Comparison of ENCODE assay signal across 9 cellular contexts in genomic region chr1:156004843-156005593, GRCh38.
DNase-seq lines count a peak whose midpoint lies in the region; ATAC-seq and TF ChIP-seq lines count a peak whose summit lies in the region.
"Had no signal": no experiment of that assay in that cellular context is flagged by ENCODE, and none has a peak within 500 bp of the region (broad histone marks: within the 10 kb centered on the region; RNA-seq: fewer than 3 reads in every experiment).

No MANE protein-coding gene starts in this region.

- H3K4me3 Mint-ChIP-seq in memory B cell: no peak overlapping the region

- H3K27me3 Mint-ChIP-seq in memory B cell: no peaks in the 10 kb centered on the region

- TF ChIP-seq POLR2A in GM18505 (IDR thresholded peaks at IDR 0.05; ENCODE audit: borderline replicate concordance, extremely low read depth, insufficient read depth, insufficient read length): no peak

- DNase-seq in stimulated activated CD4-positive, alpha-beta T cell treated with anti-CD3 and anti-CD28 coated beads, Interleukin-4, amount 100 ng/mL, for 24 hours: peak; percentile 16
- no peak for DNase-seq in stimulated activated CD4-positive, alpha-beta T cell treated with anti-CD3 and anti-CD28 coated beads, Interleukin-4, amount 100 ng/mL, for 4 hours
- DNase-seq in activated T-helper 1 cell treated with Interleukin-2 at 50 U/mL for 16 hours (ENCODE audit: low read depth): peak; percentile 5
- DNase-seq in memory B cell (ENCODE audit: low spot score in 2 of 2): no peak
- DNase-seq in posterior cingulate gyrus: no peak
- DNase-seq in retina: no peak
- DNase-seq: NCI-H2081 had no signal

- no peaks in the 10 kb centered on the region for H3K9me3 Mint-ChIP-seq in memory B cell

- H3K4me1 Mint-ChIP-seq in memory B cell: no peaks in the 10 kb centered on the region

- intact Hi-C loops in posterior cingulate gyrus (cut with DNase I): no loop called here

- H3K27ac Mint-ChIP-seq in memory B cell: peak overlapping the region; percentile 63

- peaks cover 12% of the 10 kb centered on the region for H3K36me3 Mint-ChIP-seq in memory B cell

- ATAC-seq in memory B cell (ENCODE audit: low read depth): no peak
- ATAC-seq in GM18505 (IDR thresholded peaks at IDR 0.05; ENCODE audit: unreplicated experiment): no peak
- no peak for ATAC-seq in GM18498 (IDR thresholded peaks at IDR 0.05; ENCODE audit: unreplicated experiment)

Comparison
In these comparisons a context has a peak if more than half of its experiments do, and no peak if none do; other contexts are left out.
1. DNase-seq: peak in stimulated activated CD4-positive, alpha-beta T cell treated with anti-CD3 and anti-CD28 coated beads, Interleukin-4, amount 100 ng/mL, for 24 hours (single experiment) and activated T-helper 1 cell treated with Interleukin-2 at 50 U/mL for 16 hours (single experiment); none in stimulated activated CD4-positive, alpha-beta T cell treated with anti-CD3 and anti-CD28 coated beads, Interleukin-4, amount 100 ng/mL, for 4 hours (0 of 2), memory B cell (0 of 2), posterior cingulate gyrus (0 of 10) and retina (single experiment).